In genomic region chr10:88987243-88987726, GRCh38 we compare ENCODE assay signal across 12 cellular contexts. TPM values are rescaled to one million over a fixed set of nuclear protein-coding genes. Genes with fewer than 3 reads are reported as not detected.
DNase-seq lines count a peak whose midpoint lies in the region; ATAC-seq, FAIRE-seq and TF ChIP-seq lines count a peak whose summit lies in the region.
"Had no signal": no experiment of that assay in that cellular context is flagged by ENCODE, and none has a peak within 500 bp of the region (broad histone marks: within the 10 kb centered on the region; RNA-seq: fewer than 3 reads in every experiment).

No MANE protein-coding gene starts in this region.

- H3K14ac ChIP-seq in mesenchymal stem cell (ENCODE audit: low read length in 2 of 2) = no peak overlapping the region

- H4K91ac ChIP-seq in mesenchymal stem cell (ENCODE audit: low read length) = no peak overlapping the region

- H3K27ac ChIP-seq in VCaP (peak overlapping the region; percentile 97; the same call in 1 of the 2 replicates), mesenchymal stem cell (ENCODE audit: low read length, poor library complexity, severe bottlenecking) (no peak overlapping the region)
- H3K27ac ChIP-seq: A549 had no signal

- no peaks in the 10 kb centered on the region for H3K27me3 ChIP-seq in mesenchymal stem cell (ENCODE audit: control insufficient read depth in 1 of 2, insufficient read depth in 1 of 2, low read length in 2 of 2)

- TF ChIP-seq CTCF in VCaP (conservative IDR thresholded peaks at IDR 0.05) = peak; percentile 8

- no peak overlapping the region for H3K23ac ChIP-seq in mesenchymal stem cell (ENCODE audit: low read length in 2 of 2)

- no peak overlapping the region for H3K18ac ChIP-seq in mesenchymal stem cell (ENCODE audit: low read depth in 1 of 2, low read length in 2 of 2)

- no peak overlapping the region for H2AFZ ChIP-seq in mesenchymal stem cell (ENCODE audit: low read depth, low read length)

- no peak overlapping the region for H3K4me2 ChIP-seq in mesenchymal stem cell (ENCODE audit: low read length, poor library complexity, severe bottlenecking)
- H3K4me2 ChIP-seq: A549 had no signal

- peaks cover 31% of the 10 kb centered on the region for H3K36me3 Mint-ChIP-seq in effector memory CD8-positive, alpha-beta T cell (ENCODE audit: insufficient read depth)

- H3K4me1 Mint-ChIP-seq in effector memory CD8-positive, alpha-beta T cell (ENCODE audit: low read depth in 2 of 2) = peaks cover 32 to 38% of the 10 kb centered on the region in 2 donors

- H3K4ac ChIP-seq in mesenchymal stem cell (ENCODE audit: low read depth in 1 of 2, low read length in 2 of 2) = no peak overlapping the region

- peaks cover 3 to 8% of the 10 kb centered on the region in 2 donors for H3K9me3 Mint-ChIP-seq in effector memory CD8-positive, alpha-beta T cell

- peak overlapping the region; percentile 95 for H3K9ac ChIP-seq in mesenchymal stem cell (ENCODE audit: low read length)

- H3K27ac Mint-ChIP-seq in effector memory CD8-positive, alpha-beta T cell = peak overlapping the region in 1 of 2 donors; percentile 44

- H2BK120ac ChIP-seq in mesenchymal stem cell (ENCODE audit: low read depth, low read length) = no peak overlapping the region

- peaks cover 14% of the 10 kb centered on the region for H3K79me1 ChIP-seq in mesenchymal stem cell (replicated peaks; ENCODE audit: low read length, poor library complexity, severe bottlenecking)

- H2BK5ac ChIP-seq in mesenchymal stem cell (ENCODE audit: low read depth, low read length, poor library complexity, severe bottlenecking) = no peak overlapping the region

- DNase-seq in NOMO-1 treated with DMSO at 0.1 percent for 48 hours (lab: John Stamatoyannopoulos, UW; ENCODE audit: unreplicated experiment) (peak; percentile 51), NOMO-1 treated with dmso at 0.1 percent for 144 hours (lab: John Stamatoyannopoulos, UW; ENCODE audit: unreplicated experiment) (no peak), GM19239 (ENCODE audit: insufficient read length, low spot score) (no peak), mesenchymal stem cell (no peak)
- no peak for DNase-seq in effector memory CD8-positive, alpha-beta T cell
- DNase-seq: activated CD4-positive, CD25-positive, alpha-beta regulatory T cell; GOT3 had no signal

- FAIRE-seq in GM19239 (lab: Jason Lieb, UNC) = peak; percentile 74
- FAIRE-seq: A549 had no signal

- peaks cover 6% of the 10 kb centered on the region for H3K4me1 ChIP-seq in mesenchymal stem cell (ENCODE audit: control insufficient read depth, insufficient read depth, low read depth, low read length)

- no peaks in the 10 kb centered on the region for H3K9me3 ChIP-seq in mesenchymal stem cell (ENCODE audit: control insufficient read depth, low read length)
- H3K9me3 ChIP-seq: A549 had no signal

- peaks cover 0 to 24% of the 10 kb centered on the region in 2 experiments for H3K36me3 ChIP-seq in mesenchymal stem cell (ENCODE audit: control insufficient read depth in 1 of 2, insufficient read depth in 2 of 2, low read depth in 1 of 2, low read length in 2 of 2)

- no peak overlapping the region for H2AK5ac ChIP-seq in mesenchymal stem cell (ENCODE audit: low read length, severe bottlenecking)

- H3K4me3 ChIP-seq in mesenchymal stem cell (ENCODE audit: insufficient read depth in 1 of 2, low read depth in 1 of 2, low read length in 2 of 2) = no peak overlapping the region
- H3K4me3 ChIP-seq: A549, skin epidermis had no signal

- H2BK12ac ChIP-seq in mesenchymal stem cell (ENCODE audit: low read length in 2 of 2) = no peak overlapping the region

- no peak overlapping the region for H2BK15ac ChIP-seq in mesenchymal stem cell (ENCODE audit: low read depth, poor library complexity, severe bottlenecking)

- no peak overlapping the region for H3K4me3 Mint-ChIP-seq in effector memory CD8-positive, alpha-beta T cell

- ATAC-seq in effector memory CD8-positive, alpha-beta T cell (replicated peaks) = no peak
- ATAC-seq in GM21529 (IDR thresholded peaks at IDR 0.05; ENCODE audit: unreplicated experiment) = no peak
- no peak for ATAC-seq in HG03025 (IDR thresholded peaks at IDR 0.05; ENCODE audit: low FRiP score, unreplicated experiment)
- ATAC-seq: A549 had no signal

- H3K27me3 Mint-ChIP-seq in effector memory CD8-positive, alpha-beta T cell = no peaks in the 10 kb centered on the region

- no peak overlapping the region for H4K8ac ChIP-seq in mesenchymal stem cell (ENCODE audit: low read length)

RNA-seq across cellular contexts. Expression of gene FAS, which starts 3.3 kb away (rescaled TPM):
- 16.2 TPM for polyA plus RNA-seq in mesenchymal stem cell (2013, experiment 1 of 2)
- 18.1 TPM for polyA plus RNA-seq in mesenchymal stem cell (2013, experiment 2 of 2)

RNA-seq across cellular contexts. Expression of gene ACTA2, which starts 34.7 kb away (rescaled TPM):
- polyA plus RNA-seq in mesenchymal stem cell (2013, experiment 1 of 2) = 390 TPM
- polyA plus RNA-seq in mesenchymal stem cell (2013, experiment 2 of 2) = 385 TPM
